18 cellular contexts compared by ENCODE assay signal in genomic region chr10:97058521-97058920, GRCh38.
DNase-seq lines count a peak whose midpoint lies in the region; ATAC-seq and TF ChIP-seq lines count a peak whose summit lies in the region.
"Had no signal": no experiment of that assay in that cellular context is flagged by ENCODE, and none has a peak within 500 bp of the region (broad histone marks: within the 10 kb centered on the region; RNA-seq: fewer than 3 reads in every experiment).

No MANE protein-coding gene starts in this region.

- H3K4me1 ChIP-seq in left lung = no peaks in the 10 kb centered on the region
- H3K4me1 ChIP-seq in spleen = no peaks in the 10 kb centered on the region
- no peaks in the 10 kb centered on the region for H3K4me1 ChIP-seq in PC-9 (replicated peaks; ENCODE audit: insufficient read depth)
- H3K4me1 ChIP-seq: uterus had no signal

- H3K9me3 ChIP-seq in left lung (no peaks in the 10 kb centered on the region), spleen (no peaks in the 10 kb centered on the region), PC-9 (ENCODE audit: insufficient read depth, low read depth) (no peaks in the 10 kb centered on the region)
- H3K9me3 ChIP-seq: uterus had no signal

- no peak overlapping the region for H3K27ac ChIP-seq in left lung
- H3K27ac ChIP-seq in spleen = no peak overlapping the region
- no peak overlapping the region for H3K27ac ChIP-seq in PC-9
- H3K27ac ChIP-seq: neural progenitor cell, uterus had no signal

- peak; percentile 88 for ATAC-seq in left lung
- no peak for ATAC-seq in activated naive CD8-positive, alpha-beta T cell treated with anti-CD3 and anti-CD28 coated beads, Interleukin-2, amount 50 U/mL, for 24 hours

- H3K36me3 ChIP-seq in left lung (no peaks in the 10 kb centered on the region), spleen (no peaks in the 10 kb centered on the region), PC-9 (ENCODE audit: low read depth) (no peaks in the 10 kb centered on the region)
- H3K36me3 ChIP-seq: neural progenitor cell, uterus had no signal

- no peaks in the 10 kb centered on the region for H4K20me1 ChIP-seq in PC-9 (ENCODE audit: insufficient read depth)

- 66 to 78% (median 73%) methylated on average over 4 of the region's 4 CpGs for WGBS in spleen, 5 donors

- CTCF ChIA-PET in PC-9 (lab: Charles Lee) = no interaction called here

- no peaks in the 10 kb centered on the region for H3K79me2 ChIP-seq in PC-9 (ENCODE audit: low read depth)

- peak overlapping the region in 4 of 5 experiments; percentile 82 to 100 (median 82) for H3K27ac Mint-ChIP-seq in brain
- H3K27ac Mint-ChIP-seq in activated naive CD8-positive, alpha-beta T cell treated with anti-CD3 and anti-CD28 coated beads, Interleukin-2, amount 50 U/mL, for 24 hours = no peak overlapping the region
- H3K27ac Mint-ChIP-seq: activated naive CD8-positive, alpha-beta T cell treated with anti-CD3 and anti-CD28 coated beads, Interleukin-2, amount 10 ng/mL, durations not matched to agents 7 days and 5 days; activated T-helper 1 cell treated with anti-CD3 and anti-CD28 coated beads, Interleukin-12 subunit alpha, Interleukin-12 subunit beta, Interleukin-2, Interleukin-4 antibody, amounts not matched to agents 30 ng/mL and 10 ng/mL and 1 ng/mL, durations not matched to agents 14 hours and 24 hours and 36 hours; neural progenitor cell had no signal

- intact Hi-C loops in left lung (cut with DNase I) = no loop called here
- intact Hi-C loops in spleen (cut with DNase I; ENCODE audit: low total_unique reads) = no loop called here
- intact Hi-C loops in PC-9 (cut with micrococcal nuclease; ENCODE audit: unreplicated experiment) = no loop called here

- no TSS peak for BruUV-seq in PC-9 (replicated peaks; lab: Mats Ljungman, UMichigan)

- H3K27me3 Mint-ChIP-seq in brain = no peaks in the 10 kb centered on the region
- H3K27me3 Mint-ChIP-seq in activated naive CD8-positive, alpha-beta T cell treated with anti-CD3 and anti-CD28 coated beads, Interleukin-2, amount 50 U/mL, for 24 hours = peaks cover 3% of the 10 kb centered on the region

- H3K4me3 ChIP-seq in left lung (no peak overlapping the region), spleen (no peak overlapping the region), PC-9 (no peak overlapping the region)
- H3K4me3 ChIP-seq: neural progenitor cell, uterus had no signal

- H2AFZ ChIP-seq in PC-9 = no peak overlapping the region
- H2AFZ ChIP-seq: neural progenitor cell had no signal

- H3F3A ChIP-seq in PC-9 (ENCODE audit: insufficient read depth, low read depth) = no peaks in the 10 kb centered on the region

- peaks cover 31% of the 10 kb centered on the region for H3K4me1 Mint-ChIP-seq in brain
- no peaks in the 10 kb centered on the region for H3K4me1 Mint-ChIP-seq in activated naive CD8-positive, alpha-beta T cell treated with anti-CD3 and anti-CD28 coated beads, Interleukin-2, amount 50 U/mL, for 24 hours
- H3K4me1 Mint-ChIP-seq: activated naive CD8-positive, alpha-beta T cell treated with anti-CD3 and anti-CD28 coated beads, Interleukin-2, amount 10 ng/mL, durations not matched to agents 7 days and 5 days had no signal

- H3K27me3 ChIP-seq in left lung (no peaks in the 10 kb centered on the region), spleen (replicated peaks in 1 of 7) (peaks cover 0 to 3% (median 0%) of the 10 kb centered on the region in 7 donors), PC-9 (ENCODE audit: insufficient read depth, low read depth) (no peaks in the 10 kb centered on the region)
- H3K27me3 ChIP-seq: neural progenitor cell, uterus had no signal

- no peak overlapping the region for H3K4me2 ChIP-seq in PC-9
- H3K4me2 ChIP-seq: neural progenitor cell had no signal

- H3K9me2 ChIP-seq in PC-9 (ENCODE audit: insufficient read depth) = no peaks in the 10 kb centered on the region

- peaks cover 40% of the 10 kb centered on the region for H3K36me3 Mint-ChIP-seq in brain
- H3K36me3 Mint-ChIP-seq in activated naive CD8-positive, alpha-beta T cell treated with anti-CD3 and anti-CD28 coated beads, Interleukin-2, amount 50 U/mL, for 24 hours (ENCODE audit: low read depth) = no peaks in the 10 kb centered on the region
- H3K36me3 Mint-ChIP-seq: activated naive CD8-positive, alpha-beta T cell treated with anti-CD3 and anti-CD28 coated beads, Interleukin-2, amount 10 ng/mL, durations not matched to agents 7 days and 5 days; neural progenitor cell had no signal

- H3K9me3 Mint-ChIP-seq in brain = peaks cover 0 to 6% (median 1%) of the 10 kb centered on the region in 5 experiments
- no peaks in the 10 kb centered on the region for H3K9me3 Mint-ChIP-seq in activated naive CD8-positive, alpha-beta T cell treated with anti-CD3 and anti-CD28 coated beads, Interleukin-2, amount 50 U/mL, for 24 hours
- H3K9me3 Mint-ChIP-seq: activated naive CD8-positive, alpha-beta T cell treated with anti-CD3 and anti-CD28 coated beads, Interleukin-2, amount 10 ng/mL, durations not matched to agents 7 days and 5 days; activated T-helper 1 cell treated with anti-CD3 and anti-CD28 coated beads, Interleukin-12 subunit alpha, Interleukin-12 subunit beta, Interleukin-2, Interleukin-4 antibody, amounts not matched to agents 30 ng/mL and 10 ng/mL and 1 ng/mL, durations not matched to agents 14 hours and 24 hours and 36 hours; neural progenitor cell had no signal

- peak overlapping the region in 2 of 5 experiments; percentile 45 to 58 for H3K4me3 Mint-ChIP-seq in brain
- H3K4me3 Mint-ChIP-seq in activated naive CD8-positive, alpha-beta T cell treated with anti-CD3 and anti-CD28 coated beads, Interleukin-2, amount 50 U/mL, for 24 hours = no peak overlapping the region
- H3K4me3 Mint-ChIP-seq: activated naive CD8-positive, alpha-beta T cell treated with anti-CD3 and anti-CD28 coated beads, Interleukin-2, amount 10 ng/mL, durations not matched to agents 7 days and 5 days; activated T-helper 1 cell treated with anti-CD3 and anti-CD28 coated beads, Interleukin-12 subunit alpha, Interleukin-12 subunit beta, Interleukin-2, Interleukin-4 antibody, amounts not matched to agents 30 ng/mL and 10 ng/mL and 1 ng/mL, durations not matched to agents 14 hours and 24 hours and 36 hours; neural progenitor cell had no signal

- TF ChIP-seq POLR2A in spleen (IDR thresholded peaks at IDR 0.05) = no peak

- TF ChIP-seq CTCF in brain (conservative IDR thresholded peaks at IDR 0.05) = no peak
- no peak for TF ChIP-seq CTCF in left lung (IDR thresholded peaks at IDR 0.05)
- TF ChIP-seq CTCF in spleen (IDR thresholded peaks at IDR 0.05 in 8 of 11, conservative IDR thresholded peaks at IDR 0.05 in 3 of 11) = no peak
- TF ChIP-seq CTCF in PC-9 (conservative IDR thresholded peaks at IDR 0.05) = no peak

- DNase-seq in NCI-H1436 (lab: John Stamatoyannopoulos, UW) = peak; percentile 16
- DNase-seq in NCI-H1436 treated with DMSO at 0.1 percent for 48 hours (lab: John Stamatoyannopoulos, UW) = no peak
- DNase-seq in left lung = peak in 1 of 2 donors; percentile 46
- DNase-seq in spleen = peak; percentile 9
- no peak for DNase-seq in T-helper 2 cell
- no peak for DNase-seq in PC-9
- DNase-seq in activated naive CD8-positive, alpha-beta T cell treated with anti-CD3 and anti-CD28 coated beads, Interleukin-2, amount 50 U/mL, for 24 hours = no peak
- DNase-seq: activated CD4-positive, alpha-beta T cell treated with anti-CD3 and anti-CD28 coated beads for 48 hours; activated naive CD8-positive, alpha-beta T cell treated with anti-CD3 and anti-CD28 coated beads, Interleukin-2, amount 10 ng/mL, durations not matched to agents 7 days and 5 days; NCI-H1930; NCI-H526; retina; SHP77; stimulated activated CD4-positive, alpha-beta T cell treated with anti-CD3 and anti-CD28 coated beads, Interleukin-12 subunit alpha, Interleukin-12 subunit beta, amount 100 ng/mL, for 4 hours; uterus had no signal

- POLR2A ChIA-PET in PC-9 (lab: Charles Lee; ENCODE audit: unreplicated experiment) = no interaction called here

Comparison
In these comparisons a context has a peak if more than half of its experiments do, and no peak if none do; other contexts are left out.
1. DNase-seq: peak in NCI-H1436 (single experiment) and spleen (single experiment); none in NCI-H1436 treated with DMSO at 0.1 percent for 48 hours (single experiment), T-helper 2 cell (0 of 5), PC-9 (0 of 2) and activated naive CD8-positive, alpha-beta T cell treated with anti-CD3 and anti-CD28 coated beads, Interleukin-2, amount 50 U/mL, for 24 hours (single experiment).